8 cellular contexts compared by ENCODE assay signal in genomic region chr14:61894452-61895077, GRCh38.
DNase-seq lines count a peak whose midpoint lies in the region; ATAC-seq and TF ChIP-seq lines count a peak whose summit lies in the region.

No MANE protein-coding gene starts in this region.

- DNase-seq in AG09309 (ENCODE audit: low read depth) = peak; percentile 49
- DNase-seq in NAMALWA (ENCODE audit: low spot score) = peak; percentile 58
- peak; percentile 23 for DNase-seq in SW480 (ENCODE audit: low spot score)
- peak in 44 of 58 donors; percentile 2 to 81 (median 24) for DNase-seq in anterior cingulate cortex (lab: John Stamatoyannopoulos, UW)
- peak; percentile 77 for DNase-seq in iPS-NIHi7 (ENCODE audit: extremely low spot score)
- DNase-seq in stimulated activated CD4-positive, alpha-beta T cell treated with anti-CD3 and anti-CD28 coated beads, Interleukin-12 subunit alpha, Interleukin-12 subunit beta, amount 100 ng/mL, for 48 hours (ENCODE audit: low read depth in 2 of 3, low spot score in 1 of 3) = peak; percentile 20 to 68 (median 57)

- no peak for TF ChIP-seq POLR2A in GM18505 (IDR thresholded peaks at IDR 0.05; ENCODE audit: borderline replicate concordance, extremely low read depth, insufficient read depth, insufficient read length)

- peak; percentile 38 for ATAC-seq in GM18505 (IDR thresholded peaks at IDR 0.05; ENCODE audit: unreplicated experiment)
- no peak for ATAC-seq in HG03521 (IDR thresholded peaks at IDR 0.05; ENCODE audit: unreplicated experiment)

- TF ChIP-seq CTCF in AG09309 (IDR thresholded peaks at IDR 0.05; ENCODE audit: control insufficient read depth, insufficient read depth, low read depth, low read length, missing control alignments) = peak; percentile 70

- no peak overlapping the region for H3K4me3 ChIP-seq in AG09309 (ENCODE audit: control insufficient read depth, low read depth, low read length)

Comparison
In these comparisons a context has a peak if more than half of its experiments do, and no peak if none do; other contexts are left out.
1. DNase-seq: peak in every context shown above with its lines; median percentile 77 in iPS-NIHi7; 58 in NAMALWA; 57 in stimulated activated CD4-positive, alpha-beta T cell treated with anti-CD3 and anti-CD28 coated beads, Interleukin-12 subunit alpha, Interleukin-12 subunit beta, amount 100 ng/mL, for 48 hours; 49 in AG09309; 24 in anterior cingulate cortex; 23 in SW480.